18 cellular contexts compared by ENCODE assay signal in the genomic region with DNA sequence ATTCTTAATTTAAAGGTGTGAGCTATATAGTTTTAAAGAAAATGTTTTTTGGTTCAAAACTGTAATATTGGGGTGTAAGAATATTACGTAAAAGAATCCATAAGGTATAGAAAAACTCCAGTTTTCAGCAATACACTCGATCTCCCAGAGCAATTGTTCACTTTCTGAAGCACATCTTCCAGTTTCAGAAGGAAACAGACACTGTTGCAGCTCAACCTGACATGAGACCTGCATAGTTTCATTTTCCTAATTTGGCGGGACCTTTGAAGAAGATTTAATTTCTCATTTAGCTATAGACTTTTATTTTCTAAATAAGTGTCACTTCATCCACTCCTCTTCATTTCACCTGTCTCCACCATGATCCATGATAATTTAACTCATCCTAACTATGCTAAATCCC.
"Had no signal": no experiment of that assay in that cellular context is flagged by ENCODE, and none has a peak within 500 bp of the region (broad histone marks: within the 10 kb centered on the region; RNA-seq: fewer than 3 reads in every experiment).

No MANE protein-coding gene starts in this region.

- H3K36me3 ChIP-seq: MG63 had no signal

- ATAC-seq: Panc1, PC-3 had no signal

- H3K4me3 ChIP-seq: MG63 had no signal

- H3K27me3 ChIP-seq: MG63 had no signal

- H3K9me3 ChIP-seq: MG63 had no signal

- H3K27ac ChIP-seq: RWPE1 had no signal

- DNase-seq: Karpas-422, KBM-7, MG63, NCI-H1092 treated with DMSO at 0.1 percent for 48 hours, NCI-H1436, NCI-H187, NCI-H2029, NCI-H2081 treated with DMSO at 0.1 percent for 48 hours, NCI-H2171 treated with DMSO at 0.1 percent for 48 hours, NCI-H345, NCI-H446 treated with DMSO at 0.1 percent for 48 hours, NCI-H510A treated with DMSO at 0.1 percent for 48 hours, NCI-H526, NCI-H82, PC-3, SHP77 had no signal
